Comparison of ENCODE assay signal across 7 cellular contexts in the genomic region with DNA sequence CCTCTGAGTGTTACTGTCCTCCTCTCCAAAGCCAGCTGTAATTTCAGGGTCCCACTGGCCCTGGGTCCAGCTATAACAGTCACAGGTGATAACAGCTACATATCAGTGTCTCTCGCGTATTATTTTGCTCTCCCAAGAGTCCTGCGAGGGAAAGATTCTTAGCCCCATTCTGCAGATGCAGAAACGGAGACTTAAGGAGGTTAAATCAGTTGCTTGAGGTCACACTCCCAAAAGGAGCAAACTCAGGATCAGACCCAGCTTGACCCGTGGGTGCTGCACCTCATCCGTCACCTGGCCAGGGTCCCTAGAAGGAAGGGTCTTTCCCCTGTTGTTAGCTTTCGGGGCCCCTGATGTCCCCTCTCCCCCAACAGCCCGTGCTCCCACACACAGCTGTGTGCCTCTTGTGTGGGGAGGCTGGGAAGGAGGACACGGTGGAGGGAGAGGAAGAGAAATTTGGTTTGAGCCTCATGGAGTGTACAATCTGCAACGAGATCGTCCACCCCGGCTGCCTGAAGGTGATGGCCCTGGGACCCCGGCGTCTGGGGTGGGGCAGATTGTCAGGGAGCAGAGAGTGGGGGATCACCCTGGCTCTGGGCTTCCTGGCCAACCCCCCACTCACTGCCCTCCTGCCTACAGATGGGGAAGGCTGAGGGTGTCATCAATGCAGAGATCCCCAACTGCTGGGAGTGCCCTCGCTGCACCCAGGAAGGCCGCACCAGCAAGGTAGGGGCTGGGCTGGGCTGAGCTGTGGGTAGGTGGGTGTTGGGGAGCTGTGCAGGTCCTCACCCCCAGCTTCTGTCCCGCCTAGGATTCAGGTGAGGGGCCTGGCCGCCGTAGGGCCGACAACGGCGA. TPM values are rescaled to one million over a fixed set of nuclear protein-coding genes. Genes with fewer than 3 reads are reported as not detected.
DNase-seq lines count a peak whose midpoint lies in the region; ATAC-seq and TF ChIP-seq lines count a peak whose summit lies in the region.
"Had no signal": no experiment of that assay in that cellular context is flagged by ENCODE, and none has a peak within 500 bp of the region (broad histone marks: within the 10 kb centered on the region; RNA-seq: fewer than 3 reads in every experiment).

No MANE protein-coding gene starts in this region.

- H3K27me3 Mint-ChIP-seq in activated T-cell treated with anti-CD3 and anti-CD28 coated beads, Interleukin-2, amount 50 U/mL, for 24 hours = no peaks in the 10 kb centered on the region
- peaks cover 16% of the 10 kb centered on the region for H3K27me3 Mint-ChIP-seq in endothelial cell (ENCODE audit: unreplicated experiment)
- H3K27me3 Mint-ChIP-seq in stimulated activated naive B cell treated with anti-CD40 and anti-IgM and Interleukin-4, amounts not matched to agents 10 μg/mL and 1 μg/mL and 100 μg/mL, for 72 hours = no peaks in the 10 kb centered on the region
- H3K27me3 Mint-ChIP-seq: activated naive CD8-positive, alpha-beta T cell had no signal

- H3K4me3 Mint-ChIP-seq in activated T-cell treated with anti-CD3 and anti-CD28 coated beads, Interleukin-2, amount 50 U/mL, for 24 hours = no peak overlapping the region
- peak overlapping the region; percentile 94 for H3K4me3 Mint-ChIP-seq in endothelial cell (ENCODE audit: unreplicated experiment)
- no peak overlapping the region for H3K4me3 Mint-ChIP-seq in stimulated activated naive B cell treated with anti-CD40 and anti-IgM and Interleukin-4, amounts not matched to agents 10 μg/mL and 1 μg/mL and 100 μg/mL, for 72 hours
- H3K4me3 Mint-ChIP-seq: activated naive CD8-positive, alpha-beta T cell had no signal

- no peak for DNase-seq in activated T-cell treated with anti-CD3 and anti-CD28 coated beads, Interleukin-2, amount 50 U/mL, for 24 hours
- no peak for DNase-seq in activated T-cell treated with anti-CD3 and anti-CD28 coated beads, Interleukin-2, amount 50 U/mL, for 48 hours
- DNase-seq in endothelial cell (ENCODE audit: low spot score) = no peak
- DNase-seq in stimulated activated naive B cell treated with anti-CD40 and anti-IgM and Interleukin-4, amounts not matched to agents 10 μg/mL and 1 μg/mL and 100 μg/mL, for 72 hours = no peak
- no peak for DNase-seq in DMS 273 (lab: John Stamatoyannopoulos, UW; ENCODE audit: unreplicated experiment)
- no peak for DNase-seq in NCI-H2107 (lab: John Stamatoyannopoulos, UW)

- no peaks in the 10 kb centered on the region for H3K9me3 Mint-ChIP-seq in activated T-cell treated with anti-CD3 and anti-CD28 coated beads, Interleukin-2, amount 50 U/mL, for 24 hours
- no peaks in the 10 kb centered on the region for H3K9me3 Mint-ChIP-seq in endothelial cell (ENCODE audit: unreplicated experiment)
- no peaks in the 10 kb centered on the region for H3K9me3 Mint-ChIP-seq in stimulated activated naive B cell treated with anti-CD40 and anti-IgM and Interleukin-4, amounts not matched to agents 10 μg/mL and 1 μg/mL and 100 μg/mL, for 72 hours

- H3K36me3 Mint-ChIP-seq in activated T-cell treated with anti-CD3 and anti-CD28 coated beads, Interleukin-2, amount 50 U/mL, for 24 hours (ENCODE audit: low read depth) = peaks cover 40% of the 10 kb centered on the region
- peaks cover 33% of the 10 kb centered on the region for H3K36me3 Mint-ChIP-seq in endothelial cell (ENCODE audit: low read depth, unreplicated experiment)
- peaks cover 13 to 32% of the 10 kb centered on the region in 2 donors for H3K36me3 Mint-ChIP-seq in stimulated activated naive B cell treated with anti-CD40 and anti-IgM and Interleukin-4, amounts not matched to agents 10 μg/mL and 1 μg/mL and 100 μg/mL, for 72 hours
- H3K36me3 Mint-ChIP-seq: activated naive CD8-positive, alpha-beta T cell had no signal

- peaks cover 16% of the 10 kb centered on the region for H3K4me1 Mint-ChIP-seq in activated T-cell treated with anti-CD3 and anti-CD28 coated beads, Interleukin-2, amount 50 U/mL, for 24 hours (ENCODE audit: low read depth)
- H3K4me1 Mint-ChIP-seq in endothelial cell (ENCODE audit: unreplicated experiment) = peaks cover 24% of the 10 kb centered on the region
- peaks cover 21 to 29% of the 10 kb centered on the region in 2 donors for H3K4me1 Mint-ChIP-seq in stimulated activated naive B cell treated with anti-CD40 and anti-IgM and Interleukin-4, amounts not matched to agents 10 μg/mL and 1 μg/mL and 100 μg/mL, for 72 hours

- ATAC-seq in stimulated activated naive B cell treated with anti-CD40 and anti-IgM and Interleukin-4, amounts not matched to agents 10 μg/mL and 1 μg/mL and 100 μg/mL, for 72 hours (replicated peaks) = no peak

- peak overlapping the region; percentile 69 for H3K27ac Mint-ChIP-seq in activated T-cell treated with anti-CD3 and anti-CD28 coated beads, Interleukin-2, amount 50 U/mL, for 24 hours
- H3K27ac Mint-ChIP-seq in endothelial cell (ENCODE audit: unreplicated experiment) = peak overlapping the region; percentile 97
- peak overlapping the region; percentile 14 for H3K27ac Mint-ChIP-seq in stimulated activated naive B cell treated with anti-CD40 and anti-IgM and Interleukin-4, amounts not matched to agents 10 μg/mL and 1 μg/mL and 100 μg/mL, for 72 hours
- H3K27ac Mint-ChIP-seq: activated naive CD8-positive, alpha-beta T cell had no signal

- no peak for TF ChIP-seq CTCF in endothelial cell (IDR thresholded peaks at IDR 0.05; ENCODE audit: unreplicated experiment)

RNA-seq across cellular contexts. Expression of a gene that starts 3.8 kb away (rescaled TPM):
- 117 TPM for total RNA-seq in endothelial cell (ENCODE audit: unreplicated experiment)

RNA-seq across cellular contexts. Expression of a gene that starts 21.7 kb away (rescaled TPM):
- total RNA-seq in endothelial cell (ENCODE audit: unreplicated experiment) = 42.9 TPM

RNA-seq across cellular contexts. Expression of a gene that starts 30.4 kb away (rescaled TPM):
- 23.4 TPM for total RNA-seq in endothelial cell (ENCODE audit: unreplicated experiment)

RNA-seq across cellular contexts. Expression of a gene that starts 30.7 kb away (rescaled TPM):
- total RNA-seq in endothelial cell (ENCODE audit: unreplicated experiment) = 3.4 TPM

RNA-seq across cellular contexts. Expression of a gene that starts 33.3 kb away (rescaled TPM):
- total RNA-seq in endothelial cell (ENCODE audit: unreplicated experiment) = 53.9 TPM

Comparison
In these comparisons a context has a peak if more than half of its experiments do, and no peak if none do; other contexts are left out.
1. H3K27ac Mint-ChIP-seq: peak in every context shown above with its lines; median percentile 97 in endothelial cell; 69 in activated T-cell treated with anti-CD3 and anti-CD28 coated beads, Interleukin-2, amount 50 U/mL, for 24 hours; 14 in stimulated activated naive B cell treated with anti-CD40 and anti-IgM and Interleukin-4, amounts not matched to agents 10 μg/mL and 1 μg/mL and 100 μg/mL, for 72 hours.